31 cellular contexts compared by ENCODE assay signal in the genomic region with DNA sequence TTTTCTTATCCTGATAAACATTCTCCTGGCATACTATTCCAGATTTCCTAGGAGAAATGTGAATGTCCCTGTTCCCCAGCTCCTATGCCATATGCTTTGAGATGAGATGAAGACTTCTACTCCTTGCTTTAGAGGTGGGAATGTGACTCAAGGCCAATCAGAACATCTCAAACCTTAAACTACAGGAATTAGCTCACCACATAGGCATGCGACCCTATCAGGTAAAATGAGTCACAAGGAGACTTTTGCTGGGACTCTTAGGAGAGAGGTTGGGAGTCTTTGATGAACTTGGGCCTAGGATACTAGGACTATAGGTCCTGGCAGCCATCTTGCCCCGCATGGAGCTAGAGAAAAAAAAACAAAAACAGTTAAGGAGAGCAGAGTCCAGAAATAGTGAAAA. TPM values are rescaled to one million over a fixed set of nuclear protein-coding genes. Genes with fewer than 3 reads are reported as not detected.
DNase-seq lines count a peak whose midpoint lies in the region; ATAC-seq and TF ChIP-seq lines count a peak whose summit lies in the region.
"Had no signal": no experiment of that assay in that cellular context is flagged by ENCODE, and none has a peak within 500 bp of the region (broad histone marks: within the 10 kb centered on the region; RNA-seq: fewer than 3 reads in every experiment).

No MANE protein-coding gene starts in this region.

- H3K4me1 ChIP-seq in GM23338 (ENCODE audit: insufficient read depth) (peaks cover 25% of the 10 kb centered on the region), PC-3 (ENCODE audit: insufficient read depth, low read length) (peaks cover 15% of the 10 kb centered on the region), mesendoderm (ENCODE audit: control insufficient read depth, low read depth, low read length) (peaks cover 5% of the 10 kb centered on the region), tibial nerve (peaks cover 0 to 36% (median 16%) of the 10 kb centered on the region in 4 donors)

- no peak for TF ChIP-seq CTCF in GM23338 (conservative IDR thresholded peaks at IDR 0.05; ENCODE audit: low read depth in 2 of 2)
- TF ChIP-seq CTCF in PC-3 (conservative IDR thresholded peaks at IDR 0.05; ENCODE audit: low read depth, low read length) = no peak
- no peak for TF ChIP-seq CTCF in tibial nerve (IDR thresholded peaks at IDR 0.05)

- H3K23ac ChIP-seq in mesendoderm (ENCODE audit: low read length) = no peak overlapping the region

- H4K20me1 ChIP-seq in GM23338 (replicated peaks; ENCODE audit: insufficient read depth) (no peaks in the 10 kb centered on the region), PC-3 (ENCODE audit: low read length) (no peaks in the 10 kb centered on the region)
- H4K20me1 ChIP-seq: BLaER1 had no signal

- BruUV-seq in PC-3 (replicated peaks; lab: Mats Ljungman, UMichigan) = no TSS peak

- no peak overlapping the region for H4K5ac ChIP-seq in mesendoderm (ENCODE audit: low read length)

- no peak overlapping the region for H3K18ac ChIP-seq in mesendoderm (ENCODE audit: low read length)

- H3K4ac ChIP-seq in mesendoderm (ENCODE audit: low read depth, low read length) = no peak overlapping the region

- CTCF ChIA-PET in PC-3 (lab: Charles Lee) = no interaction called here

- H3K4me2 ChIP-seq in GM23338 = no peak overlapping the region
- no peak overlapping the region for H3K4me2 ChIP-seq in PC-3 (ENCODE audit: low read length)
- no peak overlapping the region for H3K4me2 ChIP-seq in mesendoderm (ENCODE audit: low read length)
- H3K4me2 ChIP-seq: BLaER1 had no signal

- H3F3A ChIP-seq in GM23338 (replicated peaks; ENCODE audit: low read depth) = no peaks in the 10 kb centered on the region
- H3F3A ChIP-seq in PC-3 (ENCODE audit: low read length, unreplicated experiment) = no peaks in the 10 kb centered on the region

- peak overlapping the region; percentile 53 for H3K27ac Mint-ChIP-seq in GM23338
- H3K27ac Mint-ChIP-seq: activated naive CD8-positive, alpha-beta T cell treated with anti-CD3 and anti-CD28 coated beads, Interleukin-2, amount 10 ng/mL, durations not matched to agents 7 days and 5 days; memory B cell; stimulated activated memory B cell treated with anti-CD40 and anti-IgM and Interleukin-4, amounts not matched to agents 10 μg/mL and 1 μg/mL and 100 μg/mL, for 72 hours; T-helper 2 cell treated with Interferon-gamma antibody and Interleukin-4, amounts not matched to agents 5 μg/mL and 100 μg/mL, for 36 hours had no signal

- no peak overlapping the region for H3K56ac ChIP-seq in mesendoderm (ENCODE audit: low read length)

- H3K9me3 ChIP-seq in PC-3 (ENCODE audit: low read length) = no peaks in the 10 kb centered on the region
- H3K9me3 ChIP-seq in tibial nerve = no peaks in the 10 kb centered on the region
- H3K9me3 ChIP-seq: heart left ventricle, upper lobe of right lung had no signal

- H3K27me3 ChIP-seq in GM23338 (ENCODE audit: insufficient read depth) (no peaks in the 10 kb centered on the region), PC-3 (ENCODE audit: low read length) (no peaks in the 10 kb centered on the region), mesendoderm (ENCODE audit: insufficient read depth, low read length, poor library complexity) (no peaks in the 10 kb centered on the region), tibial nerve (no peaks in the 10 kb centered on the region)
- H3K27me3 ChIP-seq: BLaER1, heart left ventricle, upper lobe of right lung had no signal

- POLR2A ChIA-PET in PC-3 (lab: Charles Lee; ENCODE audit: unreplicated experiment) = no interaction called here

- no peak overlapping the region for H2BK15ac ChIP-seq in mesendoderm (replicated peaks; ENCODE audit: low read depth)

- H3K27me3 Mint-ChIP-seq in GM23338 (ENCODE audit: insufficient read depth, low read depth, poor library complexity) = peaks cover 3% of the 10 kb centered on the region
- H3K27me3 Mint-ChIP-seq: activated naive CD8-positive, alpha-beta T cell treated with anti-CD3 and anti-CD28 coated beads, Interleukin-2, amount 10 ng/mL, durations not matched to agents 7 days and 5 days; memory B cell; stimulated activated memory B cell treated with anti-CD40 and anti-IgM and Interleukin-4, amounts not matched to agents 10 μg/mL and 1 μg/mL and 100 μg/mL, for 72 hours had no signal

- no peaks in the 10 kb centered on the region for H3K9me3 Mint-ChIP-seq in GM23338
- H3K9me3 Mint-ChIP-seq: activated naive CD8-positive, alpha-beta T cell treated with anti-CD3 and anti-CD28 coated beads, Interleukin-2, amount 10 ng/mL, durations not matched to agents 7 days and 5 days; memory B cell; stimulated activated memory B cell treated with anti-CD40 and anti-IgM and Interleukin-4, amounts not matched to agents 10 μg/mL and 1 μg/mL and 100 μg/mL, for 72 hours; T-helper 2 cell treated with Interferon-gamma antibody and Interleukin-4, amounts not matched to agents 5 μg/mL and 100 μg/mL, for 36 hours had no signal

- intact Hi-C loops in PC-3 (cut with micrococcal nuclease) = no loop called here

- H2AFZ ChIP-seq in GM23338 (no peak overlapping the region), PC-3 (ENCODE audit: low read length) (no peak overlapping the region)

- peaks cover 3% of the 10 kb centered on the region for H3K79me1 ChIP-seq in mesendoderm (ENCODE audit: low read length)

- H3K4me3 ChIP-seq in GM23338 = no peak overlapping the region
- no peak overlapping the region for H3K4me3 ChIP-seq in PC-3 (ENCODE audit: low read length)
- no peak overlapping the region for H3K4me3 ChIP-seq in mesendoderm (ENCODE audit: low read length)
- H3K4me3 ChIP-seq in tibial nerve = no peak overlapping the region
- H3K4me3 ChIP-seq: BLaER1, heart left ventricle, SK-N-MC, upper lobe of right lung had no signal

- peaks cover 38% of the 10 kb centered on the region for H3K36me3 Mint-ChIP-seq in GM23338 (ENCODE audit: low read depth)

- no peak overlapping the region for H4K8ac ChIP-seq in mesendoderm (ENCODE audit: low read depth, low read length)

- H3K4me3 Mint-ChIP-seq in GM23338 = no peak overlapping the region
- H3K4me3 Mint-ChIP-seq: activated naive CD8-positive, alpha-beta T cell treated with anti-CD3 and anti-CD28 coated beads, Interleukin-2, amount 10 ng/mL, durations not matched to agents 7 days and 5 days; memory B cell; stimulated activated memory B cell treated with anti-CD40 and anti-IgM and Interleukin-4, amounts not matched to agents 10 μg/mL and 1 μg/mL and 100 μg/mL, for 72 hours; T-helper 2 cell treated with Interferon-gamma antibody and Interleukin-4, amounts not matched to agents 5 μg/mL and 100 μg/mL, for 36 hours had no signal

- no CpG with 5 or more reads among the region's 2 CpGs for WGBS in mesendoderm (ENCODE audit: extremely low coverage, insufficient coverage, low lambda C conversion rate)
- 83 to 93% methylated on average over 2 of the region's 2 CpGs for WGBS in tibial nerve, 2 donors

- DNase-seq in GM23338 (ENCODE audit: low spot score) = no peak
- DNase-seq in PC-3 = peak; percentile 35
- peak; percentile 20 for DNase-seq in dermis blood vessel endothelial cell
- peak; percentile 92 for DNase-seq in mesendoderm
- no peak for DNase-seq in tibial nerve (ENCODE audit: low spot score in 2 of 2)
- DNase-seq in mucosa of gallbladder (ENCODE audit: low spot score) = no peak
- DNase-seq: activated CD4-positive, alpha-beta T cell treated with anti-CD3 and anti-CD28 coated beads for 4 hours; activated CD8-positive, alpha-beta memory T cell treated with anti-CD3 and anti-CD28 coated beads for 24 hours; activated effector memory CD4-positive, alpha-beta T cell treated with Interleukin-2 at 50 U/mL for 16 hours; activated naive CD8-positive, alpha-beta T cell treated with anti-CD3 and anti-CD28 coated beads, Interleukin-2, amount 10 ng/mL, durations not matched to agents 7 days and 5 days; cerebellar nuclear complex; DMS79; heart left ventricle; left cardiac atrium; NCI-H1092; NCI-H2029; posterior cingulate gyrus; RPMI8226; stimulated activated CD4-positive, alpha-beta T cell treated with anti-CD3 and anti-CD28 coated beads, Interleukin-12 subunit alpha, Interleukin-12 subunit beta, amount 100 ng/mL, for 4 hours; stimulated activated CD4-positive, alpha-beta T cell treated with anti-CD3 and anti-CD28 coated beads, Interleukin-4, amount 100 ng/mL, for 4 hours; substantia nigra; upper lobe of right lung had no signal

- H3K4me1 Mint-ChIP-seq in GM23338 = peaks cover 40% of the 10 kb centered on the region

- TF ChIP-seq POLR2A in tibial nerve (IDR thresholded peaks at IDR 0.05) = no peak

- no peaks in the 10 kb centered on the region for H3K9me2 ChIP-seq in GM23338 (ENCODE audit: insufficient read depth)
- H3K9me2 ChIP-seq in PC-3 (replicated peaks; ENCODE audit: low read length) = no peaks in the 10 kb centered on the region

- H3K27ac ChIP-seq in GM23338 (ENCODE audit: low read depth) (no peak overlapping the region), PC-3 (ENCODE audit: low read length) (no peak overlapping the region), mesendoderm (ENCODE audit: low read depth, low read length) (no peak overlapping the region), tibial nerve (no peak overlapping the region)
- H3K27ac ChIP-seq: BLaER1, epithelial cell of prostate, heart left ventricle, SK-N-MC, upper lobe of right lung had no signal

- ATAC-seq in GM23338 = no peak
- no peak for ATAC-seq in PC-3
- no peak for ATAC-seq in HG02870 (IDR thresholded peaks at IDR 0.05; ENCODE audit: unreplicated experiment)
- ATAC-seq in HG03432 (IDR thresholded peaks at IDR 0.05; ENCODE audit: unreplicated experiment) = no peak
- ATAC-seq: heart left ventricle; left cardiac atrium; sciatic nerve; stimulated activated memory B cell treated with anti-CD40 and anti-IgM and Interleukin-4, amounts not matched to agents 10 μg/mL and 1 μg/mL and 100 μg/mL, for 72 hours; upper lobe of right lung had no signal

- H2BK120ac ChIP-seq in mesendoderm (ENCODE audit: low read depth, low read length) = no peak overlapping the region

- no peak for TF ChIP-seq EP300 in tibial nerve (IDR thresholded peaks at IDR 0.05)

- no peak overlapping the region for H2AK5ac ChIP-seq in mesendoderm (ENCODE audit: low read length)

- H3K36me3 ChIP-seq in GM23338 (ENCODE audit: insufficient read depth) (no peaks in the 10 kb centered on the region; the same call in 1 of the 2 replicates), PC-3 (ENCODE audit: low read depth, low read length) (no peaks in the 10 kb centered on the region), mesendoderm (ENCODE audit: control insufficient read depth, insufficient read depth, low read length) (no peaks in the 10 kb centered on the region), tibial nerve (peaks cover 0 to 3% (median 0%) of the 10 kb centered on the region in 3 donors)
- H3K36me3 ChIP-seq: upper lobe of right lung had no signal

- H2BK5ac ChIP-seq in mesendoderm (ENCODE audit: low read length) = no peak overlapping the region

- H3K79me2 ChIP-seq in GM23338 (replicated peaks; ENCODE audit: insufficient read depth) = peaks cover 99% of the 10 kb centered on the region
- peaks cover 20% of the 10 kb centered on the region for H3K79me2 ChIP-seq in PC-3 (ENCODE audit: low read length)
- H3K79me2 ChIP-seq in mesendoderm (ENCODE audit: control insufficient read depth, insufficient read depth, low read length) = peaks cover 19% of the 10 kb centered on the region

- H3K9ac ChIP-seq in PC-3 (ENCODE audit: low read length) = no peak overlapping the region
- no peak overlapping the region for H3K9ac ChIP-seq in mesendoderm (ENCODE audit: low read length)
- H3K9ac ChIP-seq: BLaER1 had no signal

RNA-seq across cellular contexts. Expression of a gene that starts 5.8 kb away (rescaled TPM):
- total RNA-seq in GM23338 (2014; rRNA removed; shearing (Covaris generic)) = 241 and 277 TPM in 2 replicates
- polyA plus RNA-seq in GM23338 (2016; fragmentation: Nextera tagmentation; extraction: Ambion mirVana) = 98.5 and 113 TPM in 2 replicates
- total RNA-seq in PC-3 (2014; rRNA removed) (29.9 and 34.3 TPM in 2 replicates), dermis blood vessel endothelial cell (105 and 141 TPM in 2 replicates), tibial nerve (10 to 100 TPM; 50.9 to 58.6 (median 55.8) TPM), mucosa of gallbladder (66.8 TPM)
- polyA plus RNA-seq in mesendoderm (2013, experiment 1 of 2) = 72.2 TPM
- polyA plus RNA-seq in mesendoderm (2013, experiment 2 of 2) = 73.5 TPM

RNA-seq across cellular contexts. Expression of a gene that starts 45.3 kb away (rescaled TPM):
- total RNA-seq in GM23338 (2014; rRNA removed; shearing (Covaris generic)) = 411 and 435 TPM in 2 replicates
- polyA plus RNA-seq in GM23338 (2016; fragmentation: Nextera tagmentation; extraction: Ambion mirVana) = 94.5 and 103 TPM in 2 replicates
- 63.2 and 68.7 TPM in 2 replicates for total RNA-seq in PC-3 (2014; rRNA removed)
- total RNA-seq in dermis blood vessel endothelial cell = 239 and 264 TPM in 2 replicates
- 150 TPM for polyA plus RNA-seq in mesendoderm (2013, experiment 1 of 2)
- polyA plus RNA-seq in mesendoderm (2013, experiment 2 of 2) = 151 TPM
- total RNA-seq in tibial nerve = 10 to 100 TPM; 48.7 to 70.1 (median 56.6) TPM
- total RNA-seq in mucosa of gallbladder = 146 TPM

Comparison
In these comparisons a context has a peak if more than half of its experiments do, and no peak if none do; other contexts are left out.
1. DNase-seq: peak in PC-3 (single experiment), dermis blood vessel endothelial cell (single experiment) and mesendoderm (single experiment); none in GM23338 (single experiment), tibial nerve (0 of 2) and mucosa of gallbladder (single experiment).